Comparison of ENCODE assay signal across 1 cellular context in genomic region chr1:8956461-8957349, GRCh38.
TF ChIP-seq lines count a peak whose summit lies in the region.

No MANE protein-coding gene starts in this region.

TF ChIP-seq in GM23338, 12 proteins besides CTCF, POLR2A, EP300 and RAD21 (continued from another document):
- TF ChIP-seq, protein P1, sequence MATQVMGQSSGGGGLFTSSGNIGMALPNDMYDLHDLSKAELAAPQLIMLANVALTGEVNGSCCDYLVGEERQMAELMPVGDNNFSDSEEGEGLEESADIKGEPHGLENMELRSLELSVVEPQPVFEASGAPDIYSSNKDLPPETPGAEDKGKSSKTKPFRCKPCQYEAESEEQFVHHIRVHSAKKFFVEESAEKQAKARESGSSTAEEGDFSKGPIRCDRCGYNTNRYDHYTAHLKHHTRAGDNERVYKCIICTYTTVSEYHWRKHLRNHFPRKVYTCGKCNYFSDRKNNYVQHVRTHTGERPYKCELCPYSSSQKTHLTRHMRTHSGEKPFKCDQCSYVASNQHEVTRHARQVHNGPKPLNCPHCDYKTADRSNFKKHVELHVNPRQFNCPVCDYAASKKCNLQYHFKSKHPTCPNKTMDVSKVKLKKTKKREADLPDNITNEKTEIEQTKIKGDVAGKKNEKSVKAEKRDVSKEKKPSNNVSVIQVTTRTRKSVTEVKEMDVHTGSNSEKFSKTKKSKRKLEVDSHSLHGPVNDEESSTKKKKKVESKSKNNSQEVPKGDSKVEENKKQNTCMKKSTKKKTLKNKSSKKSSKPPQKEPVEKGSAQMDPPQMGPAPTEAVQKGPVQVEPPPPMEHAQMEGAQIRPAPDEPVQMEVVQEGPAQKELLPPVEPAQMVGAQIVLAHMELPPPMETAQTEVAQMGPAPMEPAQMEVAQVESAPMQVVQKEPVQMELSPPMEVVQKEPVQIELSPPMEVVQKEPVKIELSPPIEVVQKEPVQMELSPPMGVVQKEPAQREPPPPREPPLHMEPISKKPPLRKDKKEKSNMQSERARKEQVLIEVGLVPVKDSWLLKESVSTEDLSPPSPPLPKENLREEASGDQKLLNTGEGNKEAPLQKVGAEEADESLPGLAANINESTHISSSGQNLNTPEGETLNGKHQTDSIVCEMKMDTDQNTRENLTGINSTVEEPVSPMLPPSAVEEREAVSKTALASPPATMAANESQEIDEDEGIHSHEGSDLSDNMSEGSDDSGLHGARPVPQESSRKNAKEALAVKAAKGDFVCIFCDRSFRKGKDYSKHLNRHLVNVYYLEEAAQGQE (IDR thresholded peaks at IDR 0.05; ENCODE audit: unreplicated experiment) = no peak
- TF ChIP-seq, protein P2, sequence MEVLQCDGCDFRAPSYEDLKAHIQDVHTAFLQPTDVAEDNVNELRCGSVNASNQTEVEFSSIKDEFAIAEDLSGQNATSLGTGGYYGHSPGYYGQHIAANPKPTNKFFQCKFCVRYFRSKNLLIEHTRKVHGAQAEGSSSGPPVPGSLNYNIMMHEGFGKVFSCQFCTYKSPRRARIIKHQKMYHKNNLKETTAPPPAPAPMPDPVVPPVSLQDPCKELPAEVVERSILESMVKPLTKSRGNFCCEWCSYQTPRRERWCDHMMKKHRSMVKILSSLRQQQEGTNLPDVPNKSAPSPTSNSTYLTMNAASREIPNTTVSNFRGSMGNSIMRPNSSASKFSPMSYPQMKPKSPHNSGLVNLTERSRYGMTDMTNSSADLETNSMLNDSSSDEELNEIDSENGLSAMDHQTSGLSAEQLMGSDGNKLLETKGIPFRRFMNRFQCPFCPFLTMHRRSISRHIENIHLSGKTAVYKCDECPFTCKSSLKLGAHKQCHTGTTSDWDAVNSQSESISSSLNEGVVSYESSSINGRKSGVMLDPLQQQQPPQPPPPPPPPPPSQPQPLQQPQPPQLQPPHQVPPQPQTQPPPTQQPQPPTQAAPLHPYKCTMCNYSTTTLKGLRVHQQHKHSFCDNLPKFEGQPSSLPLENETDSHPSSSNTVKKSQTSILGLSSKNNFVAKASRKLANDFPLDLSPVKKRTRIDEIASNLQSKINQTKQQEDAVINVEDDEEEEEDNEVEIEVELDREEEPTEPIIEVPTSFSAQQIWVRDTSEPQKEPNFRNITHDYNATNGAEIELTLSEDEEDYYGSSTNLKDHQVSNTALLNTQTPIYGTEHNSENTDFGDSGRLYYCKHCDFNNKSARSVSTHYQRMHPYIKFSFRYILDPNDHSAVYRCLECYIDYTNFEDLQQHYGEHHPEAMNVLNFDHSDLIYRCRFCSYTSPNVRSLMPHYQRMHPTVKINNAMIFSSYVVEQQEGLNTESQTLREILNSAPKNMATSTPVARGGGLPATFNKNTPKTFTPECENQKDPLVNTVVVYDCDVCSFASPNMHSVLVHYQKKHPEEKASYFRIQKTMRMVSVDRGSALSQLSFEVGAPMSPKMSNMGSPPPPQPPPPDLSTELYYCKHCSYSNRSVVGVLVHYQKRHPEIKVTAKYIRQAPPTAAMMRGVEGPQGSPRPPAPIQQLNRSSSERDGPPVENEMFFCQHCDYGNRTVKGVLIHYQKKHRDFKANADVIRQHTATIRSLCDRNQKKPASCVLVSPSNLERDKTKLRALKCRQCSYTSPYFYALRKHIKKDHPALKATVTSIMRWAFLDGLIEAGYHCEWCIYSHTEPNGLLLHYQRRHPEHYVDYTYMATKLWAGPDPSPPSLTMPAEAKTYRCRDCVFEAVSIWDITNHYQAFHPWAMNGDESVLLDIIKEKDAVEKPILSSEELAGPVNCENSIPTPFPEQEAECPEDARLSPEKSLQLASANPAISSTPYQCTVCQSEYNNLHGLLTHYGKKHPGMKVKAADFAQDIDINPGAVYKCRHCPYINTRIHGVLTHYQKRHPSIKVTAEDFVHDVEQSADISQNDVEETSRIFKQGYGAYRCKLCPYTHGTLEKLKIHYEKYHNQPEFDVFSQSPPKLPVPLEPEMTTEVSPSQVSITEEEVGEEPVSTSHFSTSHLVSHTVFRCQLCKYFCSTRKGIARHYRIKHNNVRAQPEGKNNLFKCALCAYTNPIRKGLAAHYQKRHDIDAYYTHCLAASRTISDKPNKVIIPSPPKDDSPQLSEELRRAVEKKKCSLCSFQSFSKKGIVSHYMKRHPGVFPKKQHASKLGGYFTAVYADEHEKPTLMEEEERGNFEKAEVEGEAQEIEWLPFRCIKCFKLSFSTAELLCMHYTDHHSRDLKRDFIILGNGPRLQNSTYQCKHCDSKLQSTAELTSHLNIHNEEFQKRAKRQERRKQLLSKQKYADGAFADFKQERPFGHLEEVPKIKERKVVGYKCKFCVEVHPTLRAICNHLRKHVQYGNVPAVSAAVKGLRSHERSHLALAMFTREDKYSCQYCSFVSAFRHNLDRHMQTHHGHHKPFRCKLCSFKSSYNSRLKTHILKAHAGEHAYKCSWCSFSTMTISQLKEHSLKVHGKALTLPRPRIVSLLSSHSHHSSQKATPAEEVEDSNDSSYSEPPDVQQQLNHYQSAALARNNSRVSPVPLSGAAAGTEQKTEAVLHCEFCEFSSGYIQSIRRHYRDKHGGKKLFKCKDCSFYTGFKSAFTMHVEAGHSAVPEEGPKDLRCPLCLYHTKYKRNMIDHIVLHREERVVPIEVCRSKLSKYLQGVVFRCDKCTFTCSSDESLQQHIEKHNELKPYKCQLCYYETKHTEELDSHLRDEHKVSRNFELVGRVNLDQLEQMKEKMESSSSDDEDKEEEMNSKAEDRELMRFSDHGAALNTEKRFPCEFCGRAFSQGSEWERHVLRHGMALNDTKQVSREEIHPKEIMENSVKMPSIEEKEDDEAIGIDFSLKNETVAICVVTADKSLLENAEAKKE (CRISPR knock-in tag; IDR thresholded peaks at IDR 0.05) = no peak
- TF ChIP-seq STAT1 (IDR thresholded peaks at IDR 0.05; ENCODE audit: unreplicated experiment) (no peak), EZH2 (IDR thresholded peaks at IDR 0.05; ENCODE audit: low read depth, unreplicated experiment) (no peak), ZNF331 (CRISPR knock-in tag; IDR thresholded peaks at IDR 0.05; ENCODE audit: low read depth) (no peak), EZH2phosphoT487 (IDR thresholded peaks at IDR 0.05; ENCODE audit: unreplicated experiment) (no peak), ZNF114 (CRISPR knock-in tag; IDR thresholded peaks at IDR 0.05) (no peak)
